In the genomic region with DNA sequence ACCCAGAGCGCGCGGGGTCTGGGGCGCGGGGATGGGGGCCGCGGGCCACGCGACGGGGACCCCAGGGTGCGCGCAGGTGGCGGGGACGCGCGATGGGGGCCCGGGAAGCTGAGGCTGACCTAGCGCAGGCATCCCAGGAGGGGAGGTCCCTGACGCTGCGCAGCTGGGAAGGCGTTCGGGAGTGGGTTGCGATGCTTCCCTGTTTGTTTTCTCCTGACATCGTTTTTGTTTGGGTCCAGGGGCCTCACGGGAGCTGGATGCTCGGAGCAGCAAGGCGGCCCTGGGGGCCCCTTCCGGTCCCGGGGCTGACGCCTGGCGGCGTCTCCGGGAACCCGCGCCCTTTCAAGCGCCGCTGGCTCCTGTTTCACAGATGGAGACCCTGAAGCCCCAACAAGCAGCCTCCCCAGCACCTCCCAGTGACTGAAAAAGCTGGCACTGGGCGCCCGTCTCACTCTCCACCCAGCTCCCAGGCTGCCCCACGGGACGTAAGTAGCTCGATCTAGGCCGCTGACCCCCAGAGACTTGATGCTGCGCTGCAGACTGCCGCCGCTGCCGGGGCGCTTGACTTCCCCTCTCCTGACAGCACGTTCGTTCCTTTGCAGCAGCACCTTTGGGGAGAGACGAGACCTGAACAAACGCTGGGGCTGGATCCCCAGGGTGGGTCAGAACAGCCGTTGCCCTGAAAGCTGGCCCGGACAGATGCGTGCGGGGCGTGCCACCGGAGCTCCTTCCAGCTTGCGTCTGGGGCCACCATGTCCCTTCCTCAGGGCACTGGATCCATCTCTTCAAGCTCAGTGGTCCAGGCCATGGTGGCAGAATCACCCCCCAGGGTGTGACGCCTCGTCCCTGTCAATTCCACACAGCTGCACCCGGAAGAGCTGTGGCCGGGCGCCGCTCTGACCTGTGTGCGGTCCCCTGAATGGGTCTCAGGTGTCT, we compare ENCODE assay signal across 8 cellular contexts. TPM values are rescaled to one million over a fixed set of nuclear protein-coding genes. Genes with fewer than 3 reads are reported as not detected.
DNase-seq lines count a peak whose midpoint lies in the region; ATAC-seq and TF ChIP-seq lines count a peak whose summit lies in the region.

No MANE protein-coding gene starts in this region.

- peak overlapping the region; percentile 74 for H3K4me3 Mint-ChIP-seq in activated CD4-positive, alpha-beta T cell treated with anti-CD3 and anti-CD28 coated beads for 36 hours

- intact Hi-C loops in activated CD4-positive, alpha-beta T cell treated with anti-CD3 and anti-CD28 coated beads for 36 hours (cut with DNase I, micrococcal nuclease): loop anchor here (1.0 to 5.0 kb wide), 15 partner anchors 34 to 1966 kb away; a partner anchor contains a TSS
- intact Hi-C loops in dorsolateral prefrontal cortex (cut with DNase I): loop anchor here (1.0 to 5.0 kb wide), 3 partner anchors 41 to 111 kb away; a partner anchor contains a TSS

- peak; percentile 38 for ATAC-seq in activated CD4-positive, alpha-beta T cell treated with anti-CD3 and anti-CD28 coated beads for 36 hours

- H3K36me3 Mint-ChIP-seq in activated CD4-positive, alpha-beta T cell treated with anti-CD3 and anti-CD28 coated beads for 36 hours (ENCODE audit: low read depth): peaks cover 6% of the 10 kb centered on the region

- peak overlapping the region; percentile 65 for H3K4me3 ChIP-seq in MG63
- H3K4me3 ChIP-seq in dorsolateral prefrontal cortex: peak overlapping the region; percentile 67 to 95 (median 88)

- no peak overlapping the region for H3K27ac Mint-ChIP-seq in activated CD4-positive, alpha-beta T cell treated with anti-CD3 and anti-CD28 coated beads for 36 hours

- TF ChIP-seq CTCF in GM12872 (IDR thresholded peaks at IDR 0.05; ENCODE audit: insufficient read depth, low read depth, low read length): peak; percentile 44; the same call in 2 of the 3 replicates
- peak in 8 of 56 donors; percentile 7 to 32 (median 24) for TF ChIP-seq CTCF in dorsolateral prefrontal cortex (IDR thresholded peaks at IDR 0.05 in 54 of 56, conservative IDR thresholded peaks at IDR 0.05 in 2 of 56; ENCODE audit: low read depth in 1 of 56, partially characterized antibody in 56 of 56)

- no peaks in the 10 kb centered on the region for H3K27me3 ChIP-seq in MG63
- no peaks in the 10 kb centered on the region for H3K27me3 ChIP-seq in dorsolateral prefrontal cortex

- DNase-seq in HCEC 1CT (peak; percentile 26), MG63 (peak; percentile 41), dorsolateral prefrontal cortex (peak in 1 of 10 donors; percentile 64), lung microvascular endothelial cell (ENCODE audit: low read depth in 2 of 2) (peak; percentile 23 to 43), NCI-H187 (lab: John Stamatoyannopoulos, UW) (no peak)
- peak; percentile 75 for DNase-seq in activated CD4-positive, alpha-beta T cell treated with anti-CD3 and anti-CD28 coated beads for 36 hours
- peak; percentile 15 for DNase-seq in stimulated activated CD8-positive, alpha-beta memory T cell treated with anti-CD3 and anti-CD28 coated beads, Interleukin-15, amount 100 ng/mL, for 1 hour (ENCODE audit: low read depth)

- H3K9me3 Mint-ChIP-seq in activated CD4-positive, alpha-beta T cell treated with anti-CD3 and anti-CD28 coated beads for 36 hours (ENCODE audit: low read depth): no peaks in the 10 kb centered on the region

- H3K4me1 Mint-ChIP-seq in activated CD4-positive, alpha-beta T cell treated with anti-CD3 and anti-CD28 coated beads for 36 hours: peaks cover 4% of the 10 kb centered on the region

- POLR2A ChIA-PET in activated CD4-positive, alpha-beta T cell treated with anti-CD3 and anti-CD28 coated beads for 36 hours (lab: Charles Lee): interaction anchor here (0.7 to 1.9 kb wide), 5 partner anchors 34 to 139 kb away, joined by 3 to 5 read pairs (median 5); a partner anchor contains a TSS

- peak overlapping the region in 54 of 59 donors; percentile 15 to 90 (median 80) for H3K27ac ChIP-seq in dorsolateral prefrontal cortex

- H3K9me3 ChIP-seq in MG63: no peaks in the 10 kb centered on the region

- CTCF ChIA-PET in activated CD4-positive, alpha-beta T cell treated with anti-CD3 and anti-CD28 coated beads for 36 hours (lab: Charles Lee): interaction anchor here (0.6 to 1.3 kb wide), 9 partner anchors 17 to 110 kb away, joined by 3 to 10 read pairs (median 3); a partner anchor contains a TSS

- no peaks in the 10 kb centered on the region for H3K27me3 Mint-ChIP-seq in activated CD4-positive, alpha-beta T cell treated with anti-CD3 and anti-CD28 coated beads for 36 hours

- peaks cover 12% of the 10 kb centered on the region for H3K36me3 ChIP-seq in MG63

RNA-seq across cellular contexts. Expression of a gene that starts 0.6 kb away (rescaled TPM):
- 7.8 and 18.6 TPM in 2 replicates for total RNA-seq in MG63 (2014; rRNA removed; shearing (Covaris generic); ENCODE audit: low replicate concordance)
- 10 to 100 TPM; 15.1 to 18.0 TPM for total RNA-seq in activated CD4-positive, alpha-beta T cell treated with anti-CD3 and anti-CD28 coated beads for 36 hours
- 10 to 100 TPM; 22.2 to 73.3 (median 53.2) TPM for total RNA-seq in dorsolateral prefrontal cortex
- total RNA-seq in lung microvascular endothelial cell: 4.8 TPM in 2 replicates

RNA-seq across cellular contexts. Expression of a gene that starts 33.8 kb away (rescaled TPM):
- total RNA-seq in MG63 (2014; rRNA removed; shearing (Covaris generic); ENCODE audit: low replicate concordance): 17.3 and 22.8 TPM in 2 replicates
- total RNA-seq in activated CD4-positive, alpha-beta T cell treated with anti-CD3 and anti-CD28 coated beads for 36 hours: 1 to 10 TPM; 5.1 to 6.5 TPM
- total RNA-seq in dorsolateral prefrontal cortex (10 to 100 TPM in 119 of 120 experiments, 1 to 10 TPM in 1; 8.9 to 27.9 (median 16.7) TPM), lung microvascular endothelial cell (10.0 and 17.7 TPM in 2 replicates)

RNA-seq across cellular contexts. Expression of a gene that starts 42.0 kb away (rescaled TPM):
- 3.1 and 5.0 TPM in 2 replicates for total RNA-seq in MG63 (2014; rRNA removed; shearing (Covaris generic); ENCODE audit: low replicate concordance)
- total RNA-seq in activated CD4-positive, alpha-beta T cell treated with anti-CD3 and anti-CD28 coated beads for 36 hours: 10 to 100 TPM; 33.8 to 39.2 TPM
- 10 to 100 TPM; 28.4 to 69.2 (median 48.5) TPM for total RNA-seq in dorsolateral prefrontal cortex
- 7.1 and 7.6 TPM in 2 replicates for total RNA-seq in lung microvascular endothelial cell

Comparison
In these comparisons a context has a peak if more than half of its experiments do, and no peak if none do; other contexts are left out.
1. DNase-seq: peak in HCEC 1CT (single experiment), MG63 (single experiment), activated CD4-positive, alpha-beta T cell treated with anti-CD3 and anti-CD28 coated beads for 36 hours (single experiment), lung microvascular endothelial cell (2 of 2) and stimulated activated CD8-positive, alpha-beta memory T cell treated with anti-CD3 and anti-CD28 coated beads, Interleukin-15, amount 100 ng/mL, for 1 hour (single experiment); none in NCI-H187 (0 of 2).